ENCODE assay signal across 1 cellular context in the genomic region with DNA sequence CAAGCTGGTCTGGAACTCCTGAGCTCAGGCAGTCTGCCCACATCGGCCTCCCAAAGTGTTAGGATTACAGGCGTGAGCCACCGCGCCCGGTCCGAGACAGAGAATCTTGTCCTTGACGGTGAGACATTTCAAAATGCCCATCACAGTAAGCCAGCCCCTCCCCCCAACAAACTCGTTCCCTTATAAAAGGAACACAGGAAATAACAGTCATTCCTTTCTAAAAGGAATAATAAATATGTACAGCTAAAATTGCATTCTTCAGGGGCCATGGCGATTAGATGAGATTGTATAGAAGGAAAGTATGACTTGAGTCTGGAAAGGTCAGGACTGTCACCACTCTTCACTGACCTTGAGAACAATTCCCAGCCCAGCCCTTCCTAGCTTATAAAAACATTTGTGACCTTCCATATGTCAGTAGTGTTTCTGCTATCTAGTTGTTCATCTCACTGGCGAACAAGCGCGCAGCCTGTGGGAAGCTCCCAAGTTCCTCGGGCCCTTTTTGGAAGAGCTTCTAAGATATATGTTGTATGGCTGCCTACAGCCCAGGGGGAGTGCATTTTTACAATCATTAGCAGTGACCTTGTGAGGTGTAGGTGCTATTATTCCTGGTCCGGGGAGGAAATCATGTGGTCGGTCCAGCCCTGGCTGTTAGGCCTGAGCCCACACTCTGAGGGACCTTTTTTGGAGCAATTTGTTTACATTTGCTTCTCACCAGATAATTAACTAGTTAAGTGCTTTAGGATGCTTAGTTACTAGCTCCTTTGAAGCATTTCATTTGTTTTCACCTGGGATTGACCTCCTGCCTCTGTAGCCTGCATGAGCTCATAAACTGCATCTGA.
TF ChIP-seq lines count a peak whose summit lies in the region.

No MANE protein-coding gene starts in this region.

TF ChIP-seq in IMR-90, 13 proteins besides CTCF, POLR2A, EP300 and RAD21 (continued from another document):
- 0 out of 2 replicates have a peak, but pooled peaks have one; percentile 3 for TF ChIP-seq MAFK (IDR thresholded peaks at IDR 0.05; ENCODE audit: low read depth, low read length)
- no peak for TF ChIP-seq MXI1 (IDR thresholded peaks at IDR 0.05; ENCODE audit: borderline replicate concordance, low read depth, low read length)
- TF ChIP-seq BHLHE40 (IDR thresholded peaks at IDR 0.05; ENCODE audit: low read depth, low read length): peak; percentile 3; the same call in 1 of the 2 replicates
